Comparison of ENCODE assay signal across 8 cellular contexts in the genomic region with DNA sequence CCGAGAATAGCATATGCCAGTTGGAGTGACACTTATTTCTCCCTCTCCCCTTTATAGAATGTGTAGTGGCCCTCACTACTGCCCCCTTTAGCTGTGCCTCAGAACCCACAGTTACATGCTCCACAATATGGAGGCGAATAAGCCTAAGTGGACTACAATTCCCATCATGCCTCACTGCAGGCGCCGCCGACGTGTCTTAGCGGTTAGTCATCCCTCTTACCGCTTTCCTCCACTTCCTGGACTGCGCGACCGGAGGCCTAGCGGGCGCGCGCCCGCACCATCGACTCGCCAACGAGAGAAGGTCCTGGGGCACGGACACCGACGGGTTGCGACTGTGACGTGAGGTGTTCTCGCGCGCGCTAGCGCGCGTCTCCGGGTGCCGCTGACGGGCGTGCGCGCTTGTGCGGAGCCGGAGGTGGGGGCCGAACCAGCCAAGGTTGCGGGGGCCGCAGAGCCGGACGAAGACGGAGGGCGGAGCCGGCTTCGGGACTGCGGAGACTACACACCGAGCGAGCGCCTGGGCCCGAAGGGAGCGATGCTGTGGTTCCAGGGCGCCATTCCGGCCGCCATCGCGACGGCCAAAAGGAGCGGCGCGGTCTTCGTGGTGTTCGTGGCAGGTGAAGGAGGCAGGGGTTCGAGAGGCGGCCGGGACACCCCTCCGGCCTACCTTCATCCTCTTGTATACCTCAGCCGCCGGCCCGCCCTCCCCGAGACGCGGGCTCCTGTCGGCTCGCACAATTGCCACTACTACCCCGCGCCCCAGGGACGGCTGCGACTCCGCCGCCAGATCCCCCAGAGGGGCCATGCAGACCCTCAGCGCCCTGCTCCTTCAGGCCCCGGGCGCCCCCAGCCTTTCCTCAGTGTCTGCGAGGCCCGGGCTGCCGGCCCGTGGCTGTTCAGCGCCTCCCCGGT. TPM values are rescaled to one million over a fixed set of nuclear protein-coding genes. Genes with fewer than 3 reads are reported as not detected.
A peak's percentile ranks its signal among the peaks of the same experiment; 100 is the strongest.
DNase-seq lines count a peak whose midpoint lies in the region; ATAC-seq and TF ChIP-seq lines count a peak whose summit lies in the region.

Gene UBXN4, plus strand, starts transcription at position 461 of the 912 bp plus-strand sequence. Its CDS starts 75 bp downstream, at position 536.

- peak within 1 kb of the TSS; percentile 85 for H3K4me3 ChIP-seq in Jurkat, Clone E6-1 (ENCODE audit: low read length)
- H3K4me3 ChIP-seq in PC-9 (peak within 1 kb of the TSS; percentile 99), mucosa of stomach (ENCODE audit: low read length) (peak within 1 kb of the TSS; percentile 92)

- peaks cover 30% of the 10 kb centered on the region for H3K36me3 Mint-ChIP-seq in activated T-cell treated with anti-CD3 and anti-CD28 coated beads, Interleukin-2, amount 50 U/mL, for 24 hours (ENCODE audit: low read depth)

- H3K27me3 ChIP-seq in PC-9 (ENCODE audit: insufficient read depth, low read depth) (no peaks in the 10 kb centered on the region), mucosa of stomach (ENCODE audit: control insufficient read depth, insufficient read depth, low read length) (no peaks in the 10 kb centered on the region)

- H3K9ac ChIP-seq in mucosa of stomach (ENCODE audit: low read length) = peak within 1 kb of the TSS; percentile 100

- H3K4me3 Mint-ChIP-seq in activated T-cell treated with anti-CD3 and anti-CD28 coated beads, Interleukin-2, amount 50 U/mL, for 24 hours = peak within 1 kb of the TSS; percentile 95

- H3K9me3 ChIP-seq in PC-9 (ENCODE audit: insufficient read depth, low read depth) (no peaks in the 10 kb centered on the region), mucosa of stomach (ENCODE audit: control insufficient read depth, low read length) (no peaks in the 10 kb centered on the region)

- peak within 1 kb of the TSS; percentile 86 for H3K27ac ChIP-seq in PC-9

- H3K79me2 ChIP-seq in PC-9 (ENCODE audit: low read depth) = peaks cover 49% of the 10 kb centered on the region

- DNase-seq in DMS153 treated with DMSO at 0.1 percent for 48 hours (lab: John Stamatoyannopoulos, UW; ENCODE audit: unreplicated experiment) (peak; percentile 89), PC-9 (peak; percentile 91 to 94), erythroblast (lab: John Stamatoyannopoulos, UW) (peak; percentile 98 to 99)
- DNase-seq in Jurkat, Clone E6-1 (ENCODE audit: low read depth, low spot score) = peak; percentile 98
- DNase-seq in activated T-cell treated with anti-CD3 and anti-CD28 coated beads, Interleukin-2, amount 50 U/mL, for 24 hours = peak; percentile 96
- DNase-seq in stimulated activated CD8-positive, alpha-beta memory T cell treated with anti-CD3 and anti-CD28 coated beads, Interleukin-7, amount 100 ng/mL, for 24 hours (ENCODE audit: low read depth) = peak; percentile 85

- peak; percentile 84 for ATAC-seq in GM21576 (IDR thresholded peaks at IDR 0.05; ENCODE audit: unreplicated experiment)

- TF ChIP-seq CTCF in PC-9 (conservative IDR thresholded peaks at IDR 0.05) = peak; percentile 54

- POLR2A ChIA-PET in PC-9 (lab: Charles Lee; ENCODE audit: unreplicated experiment) = interaction anchor here (0.6 to 0.8 kb wide), 2 partner anchors 135 to 258 kb away, joined by 4 to 11 read pairs; partner anchors contain the start of gene MCM6

- CTCF ChIA-PET in PC-9 (lab: Charles Lee) = no interaction called here

- H3K36me3 ChIP-seq in PC-9 (ENCODE audit: low read depth) = peaks cover 5% of the 10 kb centered on the region
- H3K36me3 ChIP-seq in mucosa of stomach (ENCODE audit: control insufficient read depth, insufficient read depth, low read length) = no peaks in the 10 kb centered on the region

- H3K4me2 ChIP-seq in PC-9 = peak within 1 kb of the TSS; percentile 99

- H3K27ac Mint-ChIP-seq in activated T-cell treated with anti-CD3 and anti-CD28 coated beads, Interleukin-2, amount 50 U/mL, for 24 hours = peak within 1 kb of the TSS; percentile 99

- peaks cover 25% of the 10 kb centered on the region for H4K20me1 ChIP-seq in PC-9 (ENCODE audit: insufficient read depth)

- peaks cover 33% of the 10 kb centered on the region for H3K4me1 Mint-ChIP-seq in activated T-cell treated with anti-CD3 and anti-CD28 coated beads, Interleukin-2, amount 50 U/mL, for 24 hours (ENCODE audit: low read depth)

- H3K9me3 Mint-ChIP-seq in activated T-cell treated with anti-CD3 and anti-CD28 coated beads, Interleukin-2, amount 50 U/mL, for 24 hours = no peaks in the 10 kb centered on the region

- H3K4me1 ChIP-seq in PC-9 (replicated peaks; ENCODE audit: insufficient read depth) (peaks cover 18% of the 10 kb centered on the region), mucosa of stomach (ENCODE audit: control insufficient read depth, insufficient read depth, low read length) (no peaks in the 10 kb centered on the region)

- H3K9me2 ChIP-seq in PC-9 (ENCODE audit: insufficient read depth) = no peaks in the 10 kb centered on the region; the same call in 1 of the 2 replicates

- H3F3A ChIP-seq in PC-9 (ENCODE audit: insufficient read depth, low read depth) = no peaks in the 10 kb centered on the region

- TF ChIP-seq POLR2A in erythroblast (IDR thresholded peaks at IDR 0.05; ENCODE audit: low read length) = peak; percentile 94

- peak within 1 kb of the TSS; percentile 90 for H2AFZ ChIP-seq in PC-9

- H3K27me3 Mint-ChIP-seq in activated T-cell treated with anti-CD3 and anti-CD28 coated beads, Interleukin-2, amount 50 U/mL, for 24 hours = no peaks in the 10 kb centered on the region

- intact Hi-C loops in PC-9 (cut with micrococcal nuclease; ENCODE audit: unreplicated experiment) = loop anchor here (5.0 to 10.0 kb wide), 2 partner anchors 46 to 207 kb away; partner anchors contain the start of genes R3HDM1 and ZRANB3

- no TSS peak for BruUV-seq in PC-9 (replicated peaks; lab: Mats Ljungman, UMichigan)

RNA-seq across cellular contexts. Expression of gene UBXN4, which starts in this region (rescaled TPM):
- polyA plus RNA-seq in Jurkat, Clone E6-1 (2012; ENCODE audit: insufficient read depth, insufficient read length) = 83.1 TPM
- 75.6 and 95.0 TPM in 2 replicates for total RNA-seq in PC-9 (2021)

Comparison
In these comparisons a context has a peak if more than half of its experiments do, and no peak if none do; other contexts are left out.
1. Peak in every context shown above with its lines: DNase-seq, ATAC-seq, H3K4me3 ChIP-seq and H3K27ac ChIP-seq.